Comparison of ENCODE assay signal across 8 cellular contexts in genomic region chr6:129748212-129748900, GRCh38. TPM values are rescaled to one million over a fixed set of nuclear protein-coding genes. Genes with fewer than 3 reads are reported as not detected.
DNase-seq lines count a peak whose midpoint lies in the region; ATAC-seq and TF ChIP-seq lines count a peak whose summit lies in the region.

No MANE protein-coding gene starts in this region.

- H3K9me3 Mint-ChIP-seq in activated T-helper 17 cell treated with anti-CD3 and anti-CD28 coated beads, Interleukin-2, amount 50 U/mL, for 72 hours: no peaks in the 10 kb centered on the region
- H3K9me3 Mint-ChIP-seq in immature natural killer cell: no peaks in the 10 kb centered on the region

- H3K4me1 ChIP-seq in OCI-LY3 (ENCODE audit: low read length) (peaks cover 44% of the 10 kb centered on the region), testis (peaks cover 6% of the 10 kb centered on the region)

- peak overlapping the region; percentile 76 for H3K4me3 Mint-ChIP-seq in activated T-helper 17 cell treated with anti-CD3 and anti-CD28 coated beads, Interleukin-2, amount 50 U/mL, for 72 hours
- peak overlapping the region; percentile 72 to 81 (median 79) for H3K4me3 Mint-ChIP-seq in immature natural killer cell

- H3K27ac ChIP-seq in OCI-LY3 (ENCODE audit: low read length) (peak overlapping the region; percentile 54), testis (no peak overlapping the region)

- TF ChIP-seq POLR2A in testis (IDR thresholded peaks at IDR 0.05): no peak

- H3K27me3 Mint-ChIP-seq in activated T-helper 17 cell treated with anti-CD3 and anti-CD28 coated beads, Interleukin-2, amount 50 U/mL, for 72 hours: no peaks in the 10 kb centered on the region
- peaks cover 0 to 3% (median 0%) of the 10 kb centered on the region in 3 donors for H3K27me3 Mint-ChIP-seq in immature natural killer cell (ENCODE audit: low read depth in 3 of 3)

- no peaks in the 10 kb centered on the region for H3K79me2 ChIP-seq in OCI-LY3 (ENCODE audit: low read length)

- H3K4me2 ChIP-seq in OCI-LY3 (ENCODE audit: low read length): peak overlapping the region; percentile 74

- 63 to 71% methylated on average over 4 of the region's 4 CpGs for WGBS in testis, 2 donors

- peak overlapping the region; percentile 62 for H3K27ac Mint-ChIP-seq in activated T-helper 17 cell treated with anti-CD3 and anti-CD28 coated beads, Interleukin-2, amount 50 U/mL, for 72 hours
- H3K27ac Mint-ChIP-seq in immature natural killer cell: peak overlapping the region; percentile 85 to 94 (median 88)

- intact Hi-C loops in testis (cut with DNase I; ENCODE audit: low total_unique reads): no loop called here

- H3K4me3 ChIP-seq in OCI-LY3 (ENCODE audit: low read length) (peak overlapping the region; percentile 61), testis (no peak overlapping the region)

- H2AFZ ChIP-seq in OCI-LY3 (ENCODE audit: low read depth, low read length): peak overlapping the region; percentile 93

- peak overlapping the region; percentile 49 for H3K9ac ChIP-seq in OCI-LY3 (ENCODE audit: low read length)

- H3K9me3 ChIP-seq in OCI-LY3 (ENCODE audit: insufficient read depth, low read length) (no peaks in the 10 kb centered on the region), testis (no peaks in the 10 kb centered on the region)

- peak; percentile 64 to 69 (median 66) for DNase-seq in immature natural killer cell
- DNase-seq in stimulated activated CD4-positive, alpha-beta T cell treated with anti-CD3 and anti-CD28 coated beads, TNF-alpha, amount 100 ng/mL, for 48 hours (ENCODE audit: low read depth in 3 of 3): peak; percentile 32 to 43 (median 43)
- no peak for DNase-seq in testis
- no peak for DNase-seq in C1 segment of cervical spinal cord (lab: John Stamatoyannopoulos, UW)

- H3K36me3 Mint-ChIP-seq in activated T-helper 17 cell treated with anti-CD3 and anti-CD28 coated beads, Interleukin-2, amount 50 U/mL, for 72 hours (ENCODE audit: low read depth): no peaks in the 10 kb centered on the region
- no peaks in the 10 kb centered on the region for H3K36me3 Mint-ChIP-seq in immature natural killer cell

- TF ChIP-seq CTCF in OCI-LY3 (IDR thresholded peaks at IDR 0.05; ENCODE audit: low read depth, low read length) (no peak), testis (IDR thresholded peaks at IDR 0.05) (no peak)

- H3K36me3 ChIP-seq in OCI-LY3 (replicated peaks; ENCODE audit: low read depth, low read length) (no peaks in the 10 kb centered on the region), testis (ENCODE audit: low read depth, missing control alignments) (no peaks in the 10 kb centered on the region)

- H3K4me1 Mint-ChIP-seq in activated T-helper 17 cell treated with anti-CD3 and anti-CD28 coated beads, Interleukin-2, amount 50 U/mL, for 72 hours: peaks cover 27% of the 10 kb centered on the region
- H3K4me1 Mint-ChIP-seq in immature natural killer cell: peaks cover 46 to 50% of the 10 kb centered on the region in 2 donors

- H4K20me1 ChIP-seq in OCI-LY3 (ENCODE audit: insufficient read depth, low read length): no peaks in the 10 kb centered on the region

- ATAC-seq in GM18868 (IDR thresholded peaks at IDR 0.05; ENCODE audit: unreplicated experiment) (peak; percentile 87), HG02884 (IDR thresholded peaks at IDR 0.05; ENCODE audit: unreplicated experiment) (peak; percentile 89)
- peak; percentile 94 for ATAC-seq in activated T-helper 17 cell treated with anti-CD3 and anti-CD28 coated beads, Interleukin-2, amount 50 U/mL, for 72 hours (replicated peaks)

- H3K27me3 ChIP-seq in OCI-LY3 (ENCODE audit: low read depth, low read length) (no peaks in the 10 kb centered on the region), testis (no peaks in the 10 kb centered on the region)

RNA-seq across cellular contexts. Expression of gene ARHGAP18, which starts 38.4 kb away (rescaled TPM):
- total RNA-seq in activated T-helper 17 cell treated with anti-CD3 and anti-CD28 coated beads, Interleukin-2, amount 50 U/mL, for 72 hours: 1 to 10 TPM; 7.9 to 9.5 TPM
- polyA plus RNA-seq in immature natural killer cell (1 to 10 TPM; 4.2 to 9.9 (median 6.7) TPM), testis (ENCODE audit: insufficient read depth, low read depth, low replicate concordance) (15.8 TPM)
- total RNA-seq in testis: 10 to 100 TPM; 23.8 to 29.8 TPM

Comparison
In these comparisons a context has a peak if more than half of its experiments do, and no peak if none do; other contexts are left out.
1. DNase-seq: peak in immature natural killer cell (3 of 3) and stimulated activated CD4-positive, alpha-beta T cell treated with anti-CD3 and anti-CD28 coated beads, TNF-alpha, amount 100 ng/mL, for 48 hours (3 of 3); none in testis (single experiment) and C1 segment of cervical spinal cord (0 of 14).
2. Peak in every context shown above with its lines, with median percentiles within 50 percentile points of each other: ATAC-seq.